8 cellular contexts compared by ENCODE assay signal in the genomic region with DNA sequence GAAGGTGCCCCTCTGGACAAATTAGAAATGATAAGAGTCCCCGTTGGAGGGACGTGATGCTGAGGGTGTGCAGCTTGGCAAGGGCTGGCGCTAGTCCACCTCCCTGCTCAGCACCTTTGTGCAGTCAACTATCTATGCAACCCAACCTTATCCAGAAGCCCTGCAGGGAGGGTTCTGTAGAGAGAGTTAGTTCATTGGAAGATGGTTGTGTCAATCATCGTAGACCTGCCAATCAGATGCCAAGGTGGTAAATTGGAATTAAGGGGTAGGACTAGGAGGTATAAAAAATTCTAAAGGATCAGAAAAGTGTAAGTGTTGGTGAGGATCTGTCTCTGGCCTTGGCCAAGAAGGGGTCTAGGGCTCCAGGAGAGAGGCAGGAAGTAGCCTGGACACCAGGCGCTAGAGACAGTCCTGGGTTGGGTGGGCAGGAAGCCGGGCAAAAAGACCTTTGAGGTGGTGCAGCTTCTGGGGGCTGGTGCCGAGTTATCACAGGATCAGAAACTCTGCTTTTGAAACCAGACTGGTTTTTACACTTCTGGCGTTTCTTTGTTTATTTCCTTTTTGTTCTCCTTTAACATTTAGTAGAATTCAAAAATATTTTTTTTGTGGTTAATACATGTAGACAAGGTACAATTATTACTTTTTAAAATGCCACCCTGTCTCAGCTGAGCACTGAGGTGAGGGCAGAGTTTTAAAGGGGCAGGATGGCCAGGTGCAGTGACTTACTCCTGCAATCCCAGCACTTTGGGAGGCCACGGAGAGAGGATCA. TPM values are rescaled to one million over a fixed set of nuclear protein-coding genes. Genes with fewer than 3 reads are reported as not detected.
DNase-seq lines count a peak whose midpoint lies in the region; ATAC-seq and TF ChIP-seq lines count a peak whose summit lies in the region.

No MANE protein-coding gene starts in this region.

- no peaks in the 10 kb centered on the region for H3K9me2 ChIP-seq in PC-3 (replicated peaks; ENCODE audit: low read length)

- TF ChIP-seq CTCF in PC-3 (conservative IDR thresholded peaks at IDR 0.05; ENCODE audit: low read depth, low read length), result no peak
- TF ChIP-seq CTCF in body of pancreas (IDR thresholded peaks at IDR 0.05), result no peak

- peak; percentile 39 for DNase-seq in activated naive CD4-positive, alpha-beta T cell treated with anti-CD3 and anti-CD28 coated beads for 36 hours
- no peak for DNase-seq in activated naive CD4-positive, alpha-beta T cell (lab: John Stamatoyannopoulos, UW)
- DNase-seq in PC-3 (peak; percentile 60), body of pancreas (peak in 1 of 4 donors; percentile 27), immature natural killer cell (peak; percentile 73 to 83 (median 80))

- H3K4me3 ChIP-seq in PC-3 (ENCODE audit: low read length) (no peak overlapping the region), body of pancreas (no peak overlapping the region), stomach smooth muscle (ENCODE audit: low read length in 2 of 2) (no peak overlapping the region)

- H3K27ac ChIP-seq in PC-3 (ENCODE audit: low read length) (peak overlapping the region; percentile 96; the same call in 1 of the 2 replicates), body of pancreas (peak overlapping the region in 1 of 4 donors; percentile 64), stomach smooth muscle (ENCODE audit: low read length) (peak overlapping the region; percentile 69)

- H3K27ac Mint-ChIP-seq in activated naive CD4-positive, alpha-beta T cell treated with anti-CD3 and anti-CD28 coated beads for 36 hours, result no peak overlapping the region
- H3K27ac Mint-ChIP-seq in immature natural killer cell, result peak overlapping the region; percentile 89 to 96 (median 94)

- CTCF ChIA-PET in activated naive CD4-positive, alpha-beta T cell treated with anti-CD3 and anti-CD28 coated beads for 36 hours (lab: Charles Lee), result interaction anchor here (1.0 to 2.2 kb wide), 2 partner anchors 11 to 21 kb away, joined by 4 to 5 read pairs; no protein-coding TSS in a partner anchor
- CTCF ChIA-PET in PC-3 (lab: Charles Lee), result no interaction called here

- no peaks in the 10 kb centered on the region for H4K20me1 ChIP-seq in PC-3 (ENCODE audit: low read length)

- H3K79me2 ChIP-seq in PC-3 (ENCODE audit: low read length), result 0 out of 2 replicates have a peak, but pooled peaks cover 4% of the 10 kb centered on the region

- peaks cover 50% of the 10 kb centered on the region for H3K4me1 ChIP-seq in PC-3 (ENCODE audit: insufficient read depth, low read length)
- peaks cover 22% of the 10 kb centered on the region for H3K4me1 ChIP-seq in body of pancreas
- H3K4me1 ChIP-seq in stomach smooth muscle (ENCODE audit: control insufficient read depth, insufficient read depth, low read length), result peaks cover 21% of the 10 kb centered on the region

- H3K36me3 Mint-ChIP-seq in activated naive CD4-positive, alpha-beta T cell treated with anti-CD3 and anti-CD28 coated beads for 36 hours (ENCODE audit: low read depth), result peaks cover 6% of the 10 kb centered on the region
- no peaks in the 10 kb centered on the region for H3K36me3 Mint-ChIP-seq in immature natural killer cell

- H3K9me3 Mint-ChIP-seq in activated naive CD4-positive, alpha-beta T cell treated with anti-CD3 and anti-CD28 coated beads for 36 hours, result no peaks in the 10 kb centered on the region
- H3K9me3 Mint-ChIP-seq in immature natural killer cell, result no peaks in the 10 kb centered on the region

- H2AFZ ChIP-seq in PC-3 (ENCODE audit: low read length), result no peak overlapping the region

- TF ChIP-seq POLR2A in body of pancreas (IDR thresholded peaks at IDR 0.05), result no peak

- H3K27me3 ChIP-seq in PC-3 (ENCODE audit: low read length) (no peaks in the 10 kb centered on the region), body of pancreas (no peaks in the 10 kb centered on the region), stomach smooth muscle (ENCODE audit: control insufficient read depth in 1 of 2, insufficient read depth in 2 of 2, low read length in 2 of 2) (peaks cover 0 to 8% of the 10 kb centered on the region in 2 donors)

- H3K9me3 ChIP-seq in PC-3 (ENCODE audit: low read length) (no peaks in the 10 kb centered on the region), body of pancreas (no peaks in the 10 kb centered on the region), stomach smooth muscle (ENCODE audit: control insufficient read depth in 2 of 2, low read length in 2 of 2) (no peaks in the 10 kb centered on the region)

- POLR2A ChIA-PET in PC-3 (lab: Charles Lee; ENCODE audit: unreplicated experiment), result no interaction called here

- H3K27me3 Mint-ChIP-seq in activated naive CD4-positive, alpha-beta T cell treated with anti-CD3 and anti-CD28 coated beads for 36 hours (ENCODE audit: low read depth), result no peaks in the 10 kb centered on the region
- H3K27me3 Mint-ChIP-seq in immature natural killer cell (ENCODE audit: low read depth in 3 of 3), result peaks cover 2 to 3% (median 3%) of the 10 kb centered on the region in 3 donors

- H3K36me3 ChIP-seq in PC-3 (ENCODE audit: low read depth, low read length), result no peaks in the 10 kb centered on the region
- no peaks in the 10 kb centered on the region for H3K36me3 ChIP-seq in body of pancreas (replicated peaks in 1 of 2; ENCODE audit: insufficient read depth in 1 of 2, low read depth in 2 of 2)
- H3K36me3 ChIP-seq in stomach smooth muscle (ENCODE audit: control insufficient read depth in 2 of 2, insufficient read depth in 2 of 2, low read length in 2 of 2), result no peaks in the 10 kb centered on the region

- intact Hi-C loops in activated naive CD4-positive, alpha-beta T cell treated with anti-CD3 and anti-CD28 coated beads for 36 hours (cut with micrococcal nuclease), result no loop called here
- intact Hi-C loops in PC-3 (cut with micrococcal nuclease), result no loop called here
- intact Hi-C loops in body of pancreas (cut with DNase I), result no loop called here

- peak overlapping the region; percentile 20 for H3K4me3 Mint-ChIP-seq in activated naive CD4-positive, alpha-beta T cell treated with anti-CD3 and anti-CD28 coated beads for 36 hours
- H3K4me3 Mint-ChIP-seq in immature natural killer cell, result peak overlapping the region; percentile 79 to 92 (median 85)

- peaks cover 26% of the 10 kb centered on the region for H3K4me1 Mint-ChIP-seq in activated naive CD4-positive, alpha-beta T cell treated with anti-CD3 and anti-CD28 coated beads for 36 hours (ENCODE audit: low read depth)
- H3K4me1 Mint-ChIP-seq in immature natural killer cell, result peaks cover 65 to 71% of the 10 kb centered on the region in 2 donors

- BruUV-seq in PC-3 (replicated peaks; lab: Mats Ljungman, UMichigan), result no TSS peak

- ATAC-seq in PC-3, result no peak
- peak; percentile 40 for ATAC-seq in body of pancreas
- no peak for ATAC-seq in HG03457 (IDR thresholded peaks at IDR 0.05; ENCODE audit: unreplicated experiment)
- ATAC-seq in GM21526 (IDR thresholded peaks at IDR 0.05; ENCODE audit: low FRiP score, unreplicated experiment), result no peak

- H3K9ac ChIP-seq in PC-3 (ENCODE audit: low read length) (0 out of 2 replicates have a peak overlapping the region, but pooled peaks have one; percentile 80), stomach smooth muscle (ENCODE audit: low read length in 2 of 2) (no peak overlapping the region)

- peaks cover 4% of the 10 kb centered on the region for H3F3A ChIP-seq in PC-3 (ENCODE audit: low read length, unreplicated experiment)

- WGBS in body of pancreas, 2 donors, result 57 to 59% methylated on average over 9 of the region's 9 CpGs

- peak overlapping the region; percentile 79; the same call in 1 of the 2 replicates for H3K4me2 ChIP-seq in PC-3 (ENCODE audit: low read length)

RNA-seq across cellular contexts. Expression of a gene that starts 1.6 kb away (rescaled TPM):
- total RNA-seq in activated naive CD4-positive, alpha-beta T cell treated with anti-CD3 and anti-CD28 coated beads for 36 hours, result 10 to 100 TPM; 13.4 to 13.6 TPM
- total RNA-seq in PC-3 (2014; rRNA removed) (3.8 and 5.5 TPM in 2 replicates), body of pancreas (1 to 10 TPM; 2.0 to 4.7 TPM)
- polyA plus RNA-seq in immature natural killer cell, result 1 to 10 TPM in 2 of 3 donors, not detected in 1; 1.5 to 1.8 TPM

RNA-seq across cellular contexts. Expression of a gene that starts 25.9 kb away (rescaled TPM):
- 10 to 100 TPM; 28.1 to 28.6 TPM for total RNA-seq in activated naive CD4-positive, alpha-beta T cell treated with anti-CD3 and anti-CD28 coated beads for 36 hours
- total RNA-seq in PC-3 (2014; rRNA removed) (0.55 TPM in 1 of 2 replicates, not detected in the other), body of pancreas (1 to 10 TPM; 1.3 to 4.2 TPM)
- polyA plus RNA-seq in immature natural killer cell, result not detected

RNA-seq across cellular contexts. Expression of a gene that starts 36.7 kb away (rescaled TPM):
- total RNA-seq in activated naive CD4-positive, alpha-beta T cell treated with anti-CD3 and anti-CD28 coated beads for 36 hours, result 100 to 1,000 TPM; 126 to 134 TPM
- not detected in 2 replicates for total RNA-seq in PC-3 (2014; rRNA removed)
- total RNA-seq in body of pancreas, result 1 to 10 TPM in 1 of 2 donors, under 1 TPM in 1; 0.78 to 2.3 TPM
- 1,000 to 10,000 TPM in 1 of 3 donors, 100 to 1,000 TPM in 2; 863 to 2,762 (median 893) TPM for polyA plus RNA-seq in immature natural killer cell

RNA-seq across cellular contexts. Expression of a gene that starts 57.7 kb away (rescaled TPM):
- total RNA-seq in activated naive CD4-positive, alpha-beta T cell treated with anti-CD3 and anti-CD28 coated beads for 36 hours, result 100 to 1,000 TPM; 728 to 759 TPM
- total RNA-seq in PC-3 (2014; rRNA removed) (50.5 and 54.5 TPM in 2 replicates), body of pancreas (1 to 10 TPM; 4.3 to 4.9 TPM)
- 1,000 to 10,000 TPM in 2 of 3 donors, 100 to 1,000 TPM in 1; 962 to 1,843 (median 1,262) TPM for polyA plus RNA-seq in immature natural killer cell

Comparison
In these comparisons a context has a peak if more than half of its experiments do, and no peak if none do; other contexts are left out.
1. DNase-seq: peak in activated naive CD4-positive, alpha-beta T cell treated with anti-CD3 and anti-CD28 coated beads for 36 hours (single experiment), PC-3 (single experiment) and immature natural killer cell (3 of 3); none in activated naive CD4-positive, alpha-beta T cell (0 of 4).
2. RNA of a gene that starts 25.9 kb away (total RNA-seq): 28.1 to 28.6 TPM in activated naive CD4-positive, alpha-beta T cell treated with anti-CD3 and anti-CD28 coated beads for 36 hours; 1.3 to 4.2 TPM in body of pancreas and 0.55 TPM in PC-3; every median in the first group is over 4 times any median in the second.
3. RNA of a gene that starts 36.7 kb away (total RNA-seq): 126 to 134 TPM in activated naive CD4-positive, alpha-beta T cell treated with anti-CD3 and anti-CD28 coated beads for 36 hours; 0.78 to 2.3 TPM in body of pancreas and not detected in PC-3; every median in the first group is over 10 times any median in the second.